In the genomic region with DNA sequence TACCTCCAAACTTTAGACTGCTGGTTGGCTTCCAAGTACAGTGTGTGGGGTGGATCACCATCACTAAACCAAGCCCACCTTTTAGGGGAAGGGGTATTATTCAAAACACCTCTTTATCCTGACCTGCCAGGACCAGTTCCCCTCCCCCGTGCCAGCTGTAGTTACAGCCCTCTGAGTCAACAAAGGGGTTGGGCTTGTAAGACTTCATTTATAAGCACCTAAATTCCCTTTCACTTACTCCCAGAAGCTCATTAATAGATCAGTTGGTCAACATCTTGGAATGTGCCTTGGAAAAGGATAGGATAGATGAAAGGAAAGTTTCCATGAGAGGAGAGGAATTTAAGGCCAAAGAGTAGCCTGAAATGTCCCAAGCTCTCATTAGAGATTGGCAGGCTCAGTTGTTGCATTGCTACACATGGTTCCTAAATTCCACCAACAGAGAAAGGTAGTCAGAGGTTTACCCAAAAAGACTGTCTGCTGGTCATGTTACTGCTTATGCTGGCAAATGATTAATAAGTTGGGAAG, we compare ENCODE assay signal across 10 cellular contexts. TPM values are rescaled to one million over a fixed set of nuclear protein-coding genes. Genes with fewer than 3 reads are reported as not detected.
DNase-seq lines count a peak whose midpoint lies in the region; ATAC-seq, FAIRE-seq and TF ChIP-seq lines count a peak whose summit lies in the region.
"Had no signal": no experiment of that assay in that cellular context is flagged by ENCODE, and none has a peak within 500 bp of the region (broad histone marks: within the 10 kb centered on the region; RNA-seq: fewer than 3 reads in every experiment).

No MANE protein-coding gene starts in this region.

- peaks cover 9% of the 10 kb centered on the region for H3K4me1 ChIP-seq in foreskin keratinocyte

- ATAC-seq in foreskin keratinocyte (peak; percentile 97), GM18498 (IDR thresholded peaks at IDR 0.05; ENCODE audit: unreplicated experiment) (no peak)

- peak overlapping the region; percentile 28 for H3K27ac ChIP-seq in foreskin keratinocyte

- in situ Hi-C loops in G401 (cut with HindIII; ENCODE audit: low sequenced_read_pairs), result no loop called here

- TF ChIP-seq CTCF in foreskin keratinocyte (conservative IDR thresholded peaks at IDR 0.05), result no peak

- DNase-seq in NCI-H82 (lab: John Stamatoyannopoulos, UW) (peak; percentile 57), NCI-H82 treated with DMSO at 0.1 percent for 48 hours (lab: John Stamatoyannopoulos, UW; ENCODE audit: unreplicated experiment) (no peak), RCC 7860 (ENCODE audit: low spot score) (peak; percentile 64), foreskin keratinocyte (peak; percentile 86 to 94), NCI-H2227 treated with DMSO at 0.1 percent for 48 hours (lab: John Stamatoyannopoulos, UW) (no peak), G401 (ENCODE audit: low spot score) (no peak)
- peak; percentile 23 to 40 for DNase-seq in stimulated activated CD8-positive, alpha-beta memory T cell treated with anti-CD3 and anti-CD28 coated beads, Interleukin-2, amount 100 ng/mL, for 48 hours (ENCODE audit: low read depth in 2 of 2)
- DNase-seq: DMS 273 treated with DMSO at 0.1 percent for 48 hours had no signal

- H3K27me3 ChIP-seq in foreskin keratinocyte, result no peaks in the 10 kb centered on the region

- no peak for FAIRE-seq in RCC 7860 (lab: Jason Lieb, UNC)
- FAIRE-seq: islet of Langerhans had no signal

RNA-seq across cellular contexts. Expression of a gene that starts 59.2 kb away (rescaled TPM):
- total RNA-seq in foreskin keratinocyte, result 70.7 and 92.9 TPM in 2 replicates
- polyA plus RNA-seq in foreskin keratinocyte, result 24.8 and 27.1 TPM in 2 replicates
- total RNA-seq in G401 (2014; rRNA removed; shearing (Covaris generic)), result 0.75 and 2.2 TPM in 2 replicates

Comparison
In these comparisons a context has a peak if more than half of its experiments do, and no peak if none do; other contexts are left out.
1. DNase-seq: peak in NCI-H82 (single experiment), RCC 7860 (single experiment), foreskin keratinocyte (2 of 2) and stimulated activated CD8-positive, alpha-beta memory T cell treated with anti-CD3 and anti-CD28 coated beads, Interleukin-2, amount 100 ng/mL, for 48 hours (2 of 2); none in NCI-H82 treated with DMSO at 0.1 percent for 48 hours (single experiment), NCI-H2227 treated with DMSO at 0.1 percent for 48 hours (single experiment) and G401 (single experiment).
2. RNA of a gene that starts 59.2 kb away (total RNA-seq): 70.7 to 92.9 TPM in foreskin keratinocyte; 0.75 to 2.2 TPM in G401; every median in the first group is over 10 times any median in the second.